Comparison of ENCODE assay signal across 8 cellular contexts in the genomic region with DNA sequence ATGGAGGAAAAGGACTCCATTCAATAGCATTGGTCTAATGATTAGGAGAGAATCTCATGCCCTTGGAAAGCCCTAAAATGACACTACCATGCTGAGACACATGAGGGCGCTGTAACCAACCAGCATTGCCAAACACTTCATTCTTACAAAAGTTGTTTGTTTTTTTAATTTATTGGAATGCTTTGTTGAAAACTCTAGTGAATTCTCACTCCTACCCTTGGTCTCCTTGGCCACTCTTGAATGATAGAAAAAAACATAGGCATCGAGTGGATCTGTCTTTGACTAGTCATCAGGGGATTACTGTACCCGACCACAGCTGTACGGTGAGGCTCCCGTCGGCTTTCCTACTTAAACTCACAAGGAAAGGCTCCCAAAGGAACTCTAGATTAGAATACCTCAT. TPM values are rescaled to one million over a fixed set of nuclear protein-coding genes. Genes with fewer than 3 reads are reported as not detected.
A peak's percentile ranks its signal among the peaks of the same experiment; 100 is the strongest.
DNase-seq lines count a peak whose midpoint lies in the region; ATAC-seq and TF ChIP-seq lines count a peak whose summit lies in the region.

No MANE protein-coding gene starts in this region.

- no peaks in the 10 kb centered on the region for H3K27me3 ChIP-seq in ascending aorta

- intact Hi-C loops in ascending aorta (cut with DNase I) = loop anchor here (2.0 to 5.0 kb wide), 3 partner anchors 20 to 99 kb away; partner anchors contain the start of gene XPNPEP1

- H3K4me3 ChIP-seq in ascending aorta = peak overlapping the region in 1 of 2 donors; percentile 31

- no peaks in the 10 kb centered on the region for H3K9me3 ChIP-seq in ascending aorta

- H3K36me3 ChIP-seq in ascending aorta = no peaks in the 10 kb centered on the region

- in situ Hi-C loops in ACHN (cut with HindIII; ENCODE audit: low pct_ligation_motif_present, low pct_unique_long_range_greater_than_20kb, low sequenced_read_pairs) = no loop called here

- peaks cover 4 to 47% of the 10 kb centered on the region in 2 donors for H3K4me1 ChIP-seq in ascending aorta

- H3K27ac ChIP-seq in ascending aorta = peak overlapping the region; percentile 81

- TF ChIP-seq CTCF in ascending aorta (IDR thresholded peaks at IDR 0.05) = peak; percentile 9 to 60 (median 51)

- peak; percentile 52 for DNase-seq in ACHN
- peak; percentile 47 for DNase-seq in T follicular helper cell (ENCODE audit: low read depth)
- DNase-seq in ascending aorta (ENCODE audit: low spot score in 2 of 2) = no peak
- peak; percentile 63 for DNase-seq in iPS-NIHi7 (ENCODE audit: extremely low spot score)
- DNase-seq in stimulated activated CD4-positive, alpha-beta T cell treated with anti-CD3 and anti-CD28 coated beads, Interleukin-2, amount 100 ng/mL, for 48 hours = peak; percentile 68 to 72
- DNase-seq in NCI-H1105 (lab: John Stamatoyannopoulos, UW) = no peak
- no peak for DNase-seq in islet precursor cell

- peak; percentile 76 for ATAC-seq in GM21526 (IDR thresholded peaks at IDR 0.05; ENCODE audit: low FRiP score, unreplicated experiment)

RNA-seq across cellular contexts. Expression of gene ADD3, which starts 29.3 kb away (rescaled TPM):
- 93.0 TPM for total RNA-seq in ascending aorta

RNA-seq across cellular contexts. Expression of gene XPNPEP1, which starts 55.2 kb away (rescaled TPM):
- total RNA-seq in ascending aorta = 212 TPM

Comparison
In these comparisons a context has a peak if more than half of its experiments do, and no peak if none do; other contexts are left out.
1. DNase-seq: peak in ACHN (single experiment), T follicular helper cell (single experiment), iPS-NIHi7 (single experiment) and stimulated activated CD4-positive, alpha-beta T cell treated with anti-CD3 and anti-CD28 coated beads, Interleukin-2, amount 100 ng/mL, for 48 hours (2 of 2); none in ascending aorta (0 of 2), NCI-H1105 (single experiment) and islet precursor cell (single experiment).